ENCODE assay signal across 15 cellular contexts in the genomic region with DNA sequence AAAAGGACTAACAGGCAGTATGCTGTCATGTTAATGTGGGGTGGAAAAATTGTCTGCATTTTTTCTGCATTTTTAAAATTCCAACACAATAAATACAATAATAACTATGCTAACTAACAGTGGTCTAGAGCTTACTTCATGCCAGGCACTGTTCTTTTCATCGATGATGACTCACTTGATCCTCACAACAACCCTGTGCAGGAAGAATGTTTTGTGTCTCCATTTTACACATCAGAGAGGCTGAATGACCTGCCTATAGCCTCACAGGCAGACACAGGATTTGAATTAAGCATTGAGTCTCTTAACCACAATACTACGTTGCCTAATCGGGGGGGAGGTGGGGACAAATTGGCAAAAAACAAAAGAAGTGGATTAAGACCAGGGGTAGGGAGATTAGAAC. TPM values are rescaled to one million over a fixed set of nuclear protein-coding genes. Genes with fewer than 3 reads are reported as not detected.
DNase-seq lines count a peak whose midpoint lies in the region; ATAC-seq, FAIRE-seq and TF ChIP-seq lines count a peak whose summit lies in the region.
"Had no signal": no experiment of that assay in that cellular context is flagged by ENCODE, and none has a peak within 500 bp of the region (broad histone marks: within the 10 kb centered on the region; RNA-seq: fewer than 3 reads in every experiment).

No MANE protein-coding gene starts in this region.

- H4K20me1 ChIP-seq in HepG2 (ENCODE audit: insufficient read depth, low read length) = no peaks in the 10 kb centered on the region

- WGBS in HepG2 (ENCODE audit: low lambda C conversion rate) = 84% methylated on average over 3 of the region's 3 CpGs

- no peak for TF ChIP-seq POLR2A in HepG2 (IDR thresholded peaks at IDR 0.05; ENCODE audit: insufficient read depth in 1 of 2, low read depth in 2 of 2, low read length in 2 of 2)

- no TSS peak for BruUV-seq in HepG2 (replicated peaks; lab: Mats Ljungman, UMichigan)

- ATAC-seq in HepG2 = no peak
- ATAC-seq: WTC11 had no signal

- no peak for FAIRE-seq in HepG2 (lab: Jason Lieb, UNC)
- FAIRE-seq: islet of Langerhans had no signal

- H3K27me3 ChIP-seq in NT2/D1 (ENCODE audit: insufficient read depth, insufficient read length) = no peaks in the 10 kb centered on the region
- H3K27me3 ChIP-seq in HepG2 (ENCODE audit: control insufficient read depth in 1 of 2, insufficient read depth in 2 of 2, low read length in 2 of 2) = no peaks in the 10 kb centered on the region

- no peaks in the 10 kb centered on the region for H3K79me2 ChIP-seq in HepG2 (ENCODE audit: insufficient read depth, low read length)

- in situ Hi-C loops in HepG2 (cut with HindIII; ENCODE audit: extremely low pct_ligation_motif_present, low pct_unique_long_range_greater_than_20kb) = no loop called here
- in situ Hi-C loops in GM13977 (cut with MboI; ENCODE audit: low pct_unique_long_range_greater_than_20kb, low sequenced_read_pairs, unreplicated experiment) = no loop called here

- CTCF ChIA-PET in HepG2 (lab: Yijun Ruan, JAX; ENCODE audit: low intra/inter-chr PET ratio, low total read pairs) = no interaction called here

- POLR2A ChIA-PET in HepG2 (lab: Yijun Ruan, JAX) = no interaction called here

- no peak overlapping the region for H2AFZ ChIP-seq in HepG2 (ENCODE audit: low read length)

- TF ChIP-seq EP300 in HepG2 (IDR thresholded peaks at IDR 0.05; ENCODE audit: low read depth in 2 of 2, low read length in 2 of 2) = no peak
- TF ChIP-seq EP300 in HepG2 (CRISPR knock-in tag; IDR thresholded peaks at IDR 0.05; ENCODE audit: borderline replicate concordance) = no peak

- DNase-seq in EL = peak; percentile 96
- peak; percentile 13 for DNase-seq in NT2/D1 (ENCODE audit: low read depth, low spot score)
- DNase-seq in dermis blood vessel endothelial cell = peak; percentile 91
- DNase-seq in non-pigmented ciliary epithelial cell (ENCODE audit: low read depth) = peak; percentile 95
- no peak for DNase-seq in HepG2 (ENCODE audit: low spot score)
- DNase-seq in NCI-H1694 (lab: John Stamatoyannopoulos, UW) = no peak
- no peak for DNase-seq in GM13977 (ENCODE audit: low spot score)
- no peak for DNase-seq in COR-L47 (lab: John Stamatoyannopoulos, UW)
- DNase-seq: activated gamma-delta T cell; DND-41; effector CD8-positive, alpha-beta T cell; GOT3; NCI-H1092 treated with DMSO at 0.1 percent for 48 hours had no signal

- no peak for TF ChIP-seq CTCF in HepG2 (CRISPR knock-in tag; IDR thresholded peaks at IDR 0.05)
- no peak for TF ChIP-seq CTCF in GM13977 (IDR thresholded peaks at IDR 0.05; ENCODE audit: extremely low read depth, insufficient read depth, missing control alignments)

- no peak for TF ChIP-seq RAD21 in HepG2 (CRISPR knock-in tag; IDR thresholded peaks at IDR 0.05)

- H3K36me3 ChIP-seq in NT2/D1 (ENCODE audit: insufficient read depth, insufficient read length, low read length) (peaks cover 24% of the 10 kb centered on the region), HepG2 (replicated peaks in 1 of 2; ENCODE audit: control insufficient read depth in 1 of 2, insufficient read depth in 2 of 2, low read length in 2 of 2) (peaks cover 2 to 23% of the 10 kb centered on the region in 2 experiments; a peak in 4 of 5 replicates)

- H3K4me2 ChIP-seq in HepG2 (ENCODE audit: low read depth, low read length) = no peak overlapping the region

- intact Hi-C loops in HepG2 (cut with micrococcal nuclease; ENCODE audit: unreplicated experiment) = no loop called here

- H3K4me3 ChIP-seq in NT2/D1 (ENCODE audit: insufficient read length, low read depth) (no peak overlapping the region), HepG2 (replicated peaks in 1 of 3; ENCODE audit: insufficient read depth in 1 of 3, low read depth in 2 of 3, low read length in 3 of 3) (no peak overlapping the region)

- H3K9me3 ChIP-seq in NT2/D1 (ENCODE audit: insufficient read depth, low read length) (peaks cover 16% of the 10 kb centered on the region), HepG2 (ENCODE audit: low read length) (peaks cover 9% of the 10 kb centered on the region)

- H3K9ac ChIP-seq in NT2/D1 (ENCODE audit: insufficient read length, low read depth) (no peak overlapping the region), HepG2 (ENCODE audit: insufficient read depth, low read depth, low read length) (no peak overlapping the region)

- peaks cover 7% of the 10 kb centered on the region for H3K4me1 ChIP-seq in NT2/D1 (ENCODE audit: insufficient read depth, insufficient read length)
- peaks cover 25% of the 10 kb centered on the region for H3K4me1 ChIP-seq in HepG2 (ENCODE audit: insufficient read depth, low read length)

- no peak overlapping the region for H3K27ac ChIP-seq in HepG2 (ENCODE audit: extremely low read length, insufficient read depth, low read length)

TF ChIP-seq in HepG2, 621 proteins besides CTCF, POLR2A, EP300 and RAD21 (continues in another document):
- TF ChIP-seq, protein P1, sequence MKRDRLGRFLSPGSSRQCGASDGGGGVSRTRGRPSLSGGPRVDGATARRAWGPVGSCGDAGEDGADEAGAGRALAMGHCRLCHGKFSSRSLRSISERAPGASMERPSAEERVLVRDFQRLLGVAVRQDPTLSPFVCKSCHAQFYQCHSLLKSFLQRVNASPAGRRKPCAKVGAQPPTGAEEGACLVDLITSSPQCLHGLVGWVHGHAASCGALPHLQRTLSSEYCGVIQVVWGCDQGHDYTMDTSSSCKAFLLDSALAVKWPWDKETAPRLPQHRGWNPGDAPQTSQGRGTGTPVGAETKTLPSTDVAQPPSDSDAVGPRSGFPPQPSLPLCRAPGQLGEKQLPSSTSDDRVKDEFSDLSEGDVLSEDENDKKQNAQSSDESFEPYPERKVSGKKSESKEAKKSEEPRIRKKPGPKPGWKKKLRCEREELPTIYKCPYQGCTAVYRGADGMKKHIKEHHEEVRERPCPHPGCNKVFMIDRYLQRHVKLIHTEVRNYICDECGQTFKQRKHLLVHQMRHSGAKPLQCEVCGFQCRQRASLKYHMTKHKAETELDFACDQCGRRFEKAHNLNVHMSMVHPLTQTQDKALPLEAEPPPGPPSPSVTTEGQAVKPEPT (CRISPR knock-in tag; IDR thresholded peaks at IDR 0.05; ENCODE audit: low read depth) = no peak

RNA-seq across cellular contexts. Expression of a gene that starts 26.9 kb away (rescaled TPM):
- total RNA-seq in dermis blood vessel endothelial cell (14.5 and 18.0 TPM in 2 replicates), HepG2 (2016; rRNA removed; fragmentation: Illumina TruSeq; extraction: Trizol) (9.7 and 11.2 TPM in 2 replicates)
- 1.9 and 2.5 TPM in 2 replicates for total RNA-seq in HepG2 (2016; cell fraction: cytosol; rRNA removed; fragmentation: Illumina TruSeq; extraction: Trizol; ENCODE audit: low read depth)
- total RNA-seq in HepG2 (2016; cell fraction: insoluble cytoplasmic fraction; rRNA removed; fragmentation: Illumina TruSeq; extraction: Trizol) = 9.2 and 10.0 TPM in 2 replicates
- total RNA-seq in HepG2 (2016; cell fraction: membrane; rRNA removed; fragmentation: Illumina TruSeq; extraction: Trizol) = 6.3 and 6.7 TPM in 2 replicates
- total RNA-seq in HepG2 (2016; cell fraction: nucleus; rRNA removed; fragmentation: Illumina TruSeq; extraction: Trizol) = 4.8 and 7.1 TPM in 2 replicates
- 7.1 and 7.9 TPM in 2 replicates for polyA plus RNA-seq in HepG2 (2011; rRNA removed)
- polyA plus RNA-seq in HepG2 (2011; cell fraction: cytosol; rRNA removed) = 6.3 and 6.8 TPM in 2 replicates
- polyA plus RNA-seq in HepG2 (2011; cell fraction: nucleus; rRNA removed) = 6.9 and 8.4 TPM in 2 replicates
- 4.1 and 4.3 TPM in 2 replicates for polyA plus RNA-seq in HepG2 (2012)
- polyA plus RNA-seq in HepG2 (2016; cell fraction: cytosol; fragmentation: Illumina TruSeq; extraction: Trizol; ENCODE audit: low read depth) = 1.5 and 1.6 TPM in 2 replicates
- polyA plus RNA-seq in HepG2 (2016; cell fraction: insoluble cytoplasmic fraction; fragmentation: Illumina TruSeq; extraction: Trizol; ENCODE audit: low read depth) = 7.5 and 8.6 TPM in 2 replicates
- polyA plus RNA-seq in HepG2 (2016; cell fraction: membrane; fragmentation: Illumina TruSeq; extraction: Trizol; ENCODE audit: low read depth) = 3.0 and 4.3 TPM in 2 replicates
- polyA plus RNA-seq in HepG2 (2016; cell fraction: nucleus; fragmentation: Illumina TruSeq; extraction: Trizol; ENCODE audit: insufficient read depth, low read depth) = 13.2 and 13.8 TPM in 2 replicates
- 14.3 and 23.1 TPM in 2 replicates for polyA minus RNA-seq in HepG2 (2011; rRNA and poly(A)+ RNA removed; ENCODE audit: low replicate concordance)
- 5.5 TPM in 2 replicates for polyA minus RNA-seq in HepG2 (2011; cell fraction: cytosol; rRNA and poly(A)+ RNA removed)
- 1.8 and 2.4 TPM in 2 replicates for polyA minus RNA-seq in HepG2 (2011; cell fraction: nucleus; rRNA and poly(A)+ RNA removed)

RNA-seq across cellular contexts. Expression of a gene that starts 42.9 kb away (rescaled TPM):
- total RNA-seq in dermis blood vessel endothelial cell (1,962 and 2,039 TPM in 2 replicates), HepG2 (2016; rRNA removed; fragmentation: Illumina TruSeq; extraction: Trizol) (1,854 and 2,285 TPM in 2 replicates)
- 2,437 and 2,775 TPM in 2 replicates for total RNA-seq in HepG2 (2016; cell fraction: cytosol; rRNA removed; fragmentation: Illumina TruSeq; extraction: Trizol; ENCODE audit: low read depth)
- total RNA-seq in HepG2 (2016; cell fraction: insoluble cytoplasmic fraction; rRNA removed; fragmentation: Illumina TruSeq; extraction: Trizol) = 1,859 and 2,386 TPM in 2 replicates
- total RNA-seq in HepG2 (2016; cell fraction: membrane; rRNA removed; fragmentation: Illumina TruSeq; extraction: Trizol) = 4,119 and 4,316 TPM in 2 replicates
- total RNA-seq in HepG2 (2016; cell fraction: nucleus; rRNA removed; fragmentation: Illumina TruSeq; extraction: Trizol) = 734 and 771 TPM in 2 replicates
- polyA plus RNA-seq in HepG2 (2011; rRNA removed) = 2,253 and 2,726 TPM in 2 replicates
- 2,315 and 3,589 TPM in 2 replicates for polyA plus RNA-seq in HepG2 (2011; cell fraction: cytosol; rRNA removed)
- polyA plus RNA-seq in HepG2 (2011; cell fraction: nucleus; rRNA removed) = 1,402 and 1,561 TPM in 2 replicates
- polyA plus RNA-seq in HepG2 (2012) = 2,161 and 2,246 TPM in 2 replicates
- polyA plus RNA-seq in HepG2 (2016; cell fraction: cytosol; fragmentation: Illumina TruSeq; extraction: Trizol; ENCODE audit: low read depth) = 3,096 and 3,343 TPM in 2 replicates
- polyA plus RNA-seq in HepG2 (2016; cell fraction: insoluble cytoplasmic fraction; fragmentation: Illumina TruSeq; extraction: Trizol; ENCODE audit: low read depth) = 2,345 and 2,428 TPM in 2 replicates
- 4,116 and 4,234 TPM in 2 replicates for polyA plus RNA-seq in HepG2 (2016; cell fraction: membrane; fragmentation: Illumina TruSeq; extraction: Trizol; ENCODE audit: low read depth)
- 1,389 and 1,424 TPM in 2 replicates for polyA plus RNA-seq in HepG2 (2016; cell fraction: nucleus; fragmentation: Illumina TruSeq; extraction: Trizol; ENCODE audit: insufficient read depth, low read depth)
- 921 and 1,139 TPM in 2 replicates for polyA minus RNA-seq in HepG2 (2011; rRNA and poly(A)+ RNA removed; ENCODE audit: low replicate concordance)
- polyA minus RNA-seq in HepG2 (2011; cell fraction: cytosol; rRNA and poly(A)+ RNA removed) = 630 and 657 TPM in 2 replicates
- 275 and 369 TPM in 2 replicates for polyA minus RNA-seq in HepG2 (2011; cell fraction: nucleus; rRNA and poly(A)+ RNA removed)

Comparison
In these comparisons a context has a peak if more than half of its experiments do, and no peak if none do; other contexts are left out.
1. DNase-seq: peak in EL (single experiment), NT2/D1 (single experiment), dermis blood vessel endothelial cell (single experiment) and non-pigmented ciliary epithelial cell (single experiment); none in HepG2 (single experiment), NCI-H1694 (single experiment), GM13977 (single experiment) and COR-L47 (single experiment).